7 cellular contexts compared by ENCODE assay signal in the genomic region with DNA sequence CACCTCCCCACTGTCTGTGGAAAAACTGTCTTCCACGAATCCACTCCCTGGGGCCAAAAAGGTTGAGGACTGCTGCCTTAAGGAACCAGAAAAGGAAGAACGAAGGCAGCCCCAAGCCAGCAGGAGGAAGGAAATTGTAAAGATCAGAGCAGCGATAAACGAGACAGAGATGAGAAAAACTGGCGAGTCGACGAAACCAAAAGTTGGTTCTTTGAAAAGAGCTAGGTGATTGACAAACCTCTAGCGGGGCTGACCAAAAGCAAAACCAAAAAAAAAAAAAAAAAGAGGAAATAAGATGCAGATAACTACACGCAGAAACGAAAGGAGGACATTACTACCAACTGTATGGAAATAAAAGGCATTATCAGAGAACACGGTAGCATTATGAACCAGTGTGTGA.
DNase-seq lines count a peak whose midpoint lies in the region; ATAC-seq and TF ChIP-seq lines count a peak whose summit lies in the region.

No MANE protein-coding gene starts in this region.

- H3K36me3 ChIP-seq in fibroblast of lung (ENCODE audit: control insufficient read depth, insufficient read depth, low read length), result no peaks in the 10 kb centered on the region

- no peak overlapping the region for H2AFZ ChIP-seq in fibroblast of lung (ENCODE audit: low read length)

- H3K9me3 ChIP-seq in fibroblast of lung (ENCODE audit: control insufficient read depth, insufficient read depth, low read depth, low read length), result no peaks in the 10 kb centered on the region

- H3K79me2 ChIP-seq in fibroblast of lung (ENCODE audit: control insufficient read depth, insufficient read depth, low read length), result no peaks in the 10 kb centered on the region

- no peak overlapping the region for H3K9ac ChIP-seq in fibroblast of lung (ENCODE audit: insufficient read depth, low read length)

- no peaks in the 10 kb centered on the region for H4K20me1 ChIP-seq in fibroblast of lung (ENCODE audit: control insufficient read depth, extremely low read depth, insufficient read depth, low read length)

- ATAC-seq in GM19035 (IDR thresholded peaks at IDR 0.05; ENCODE audit: unreplicated experiment) (peak; percentile 63), HG03342 (IDR thresholded peaks at IDR 0.05; ENCODE audit: unreplicated experiment) (peak; percentile 56), GM18909 (IDR thresholded peaks at IDR 0.05; ENCODE audit: poor library complexity, unreplicated experiment) (no peak)

- DNase-seq in T-helper 9 cell, result peak; percentile 23
- DNase-seq in fibroblast of lung (ENCODE audit: low read depth in 2 of 2), result no peak
- peak; percentile 31 to 40 (median 35) for DNase-seq in stimulated activated CD4-positive, alpha-beta T cell treated with anti-CD3 and anti-CD28 coated beads, TNF-alpha, amount 100 ng/mL, for 24 hours (ENCODE audit: low read depth in 3 of 3)
- no peak for DNase-seq in NCI-H774 (lab: John Stamatoyannopoulos, UW)

- no peaks in the 10 kb centered on the region for H3K27me3 ChIP-seq in fibroblast of lung (ENCODE audit: control insufficient read depth, insufficient read depth, low read length)

- H3K4me3 ChIP-seq in fibroblast of lung (replicated peaks in 1 of 4; ENCODE audit: control extremely low read depth in 1 of 4, insufficient read depth in 1 of 4, low read depth in 3 of 4, low read length in 4 of 4), result no peak overlapping the region

- TF ChIP-seq CTCF in fibroblast of lung (conservative IDR thresholded peaks at IDR 0.05 in 1 of 2, IDR thresholded peaks at IDR 0.05 in 1 of 2; ENCODE audit: low read depth in 1 of 2, low read length in 2 of 2), result no peak

- peak overlapping the region; percentile 64 for H3K4me2 ChIP-seq in fibroblast of lung (ENCODE audit: extremely low read depth, insufficient read depth, low read length)

- no peaks in the 10 kb centered on the region for H3K4me1 ChIP-seq in fibroblast of lung (ENCODE audit: control insufficient read depth, extremely low read depth, insufficient read depth, low read length)

- no peak overlapping the region for H3K27ac ChIP-seq in fibroblast of lung (ENCODE audit: insufficient read depth, low read length)

Comparison
In these comparisons a context has a peak if more than half of its experiments do, and no peak if none do; other contexts are left out.
1. DNase-seq: peak in T-helper 9 cell (single experiment) and stimulated activated CD4-positive, alpha-beta T cell treated with anti-CD3 and anti-CD28 coated beads, TNF-alpha, amount 100 ng/mL, for 24 hours (3 of 3); none in fibroblast of lung (0 of 2) and NCI-H774 (single experiment).